8 cellular contexts compared by ENCODE assay signal in genomic region chr9:121498150-121498486, GRCh38. TPM values are rescaled to one million over a fixed set of nuclear protein-coding genes. Genes with fewer than 3 reads are reported as not detected.
DNase-seq lines count a peak whose midpoint lies in the region; ATAC-seq, FAIRE-seq and TF ChIP-seq lines count a peak whose summit lies in the region.

No MANE protein-coding gene starts in this region.

- no peaks in the 10 kb centered on the region for H3K27me3 ChIP-seq in bronchial epithelial cell (ENCODE audit: control insufficient read depth, insufficient read depth, low read length)

- TF ChIP-seq CTCF in GM12875 (IDR thresholded peaks at IDR 0.05; ENCODE audit: borderline replicate concordance, insufficient read depth, low read depth, low read length) (peak; percentile 69), bronchial epithelial cell (IDR thresholded peaks at IDR 0.05; ENCODE audit: insufficient read depth, low read length, severe bottlenecking) (peak; percentile 72)

- ATAC-seq in HG02870 (IDR thresholded peaks at IDR 0.05; ENCODE audit: unreplicated experiment) (peak; percentile 73), SK-N-SH treated with all-trans-retinoic acid at 6 μM for 48 hours (peak; percentile 85)

- FAIRE-seq in bronchial epithelial cell (lab: Jason Lieb, UNC) = no peak

- H3K36me3 ChIP-seq in bronchial epithelial cell (ENCODE audit: control insufficient read depth, insufficient read depth, low read length) = no peaks in the 10 kb centered on the region

- no peak overlapping the region for H3K4me3 ChIP-seq in GM12875 (ENCODE audit: low read depth, low read length)
- no peak overlapping the region for H3K4me3 ChIP-seq in bronchial epithelial cell (ENCODE audit: low read depth, low read length)

- DNase-seq in 8988T = peak; percentile 86
- DNase-seq in NCI-H1417 (lab: John Stamatoyannopoulos, UW) = peak; percentile 73 to 89 (median 76)
- peak; percentile 76 for DNase-seq in bronchial epithelial cell (ENCODE audit: low read depth)
- peak; percentile 79 for DNase-seq in iris pigment epithelial cell (ENCODE audit: low read depth)
- peak; percentile 46 for DNase-seq in stimulated activated CD4-positive, alpha-beta T cell treated with anti-CD3 and anti-CD28 coated beads, Interleukin-1b, Interleukin-23, amount 100 ng/mL, for 48 hours

TF ChIP-seq in SK-N-SH treated with all-trans-retinoic acid at 6 μM for 48 hours, 23 proteins besides CTCF, POLR2A, EP300 and RAD21:
- TF ChIP-seq CSRNP3 (CRISPR knock-in tag; IDR thresholded peaks at IDR 0.05) (no peak), ZNF565 (CRISPR knock-in tag; conservative IDR thresholded peaks at IDR 0.05; ENCODE audit: low read depth) (no peak), ZNF70 (CRISPR knock-in tag; IDR thresholded peaks at IDR 0.05) (no peak), CSDC2 (CRISPR knock-in tag; IDR thresholded peaks at IDR 0.05) (no peak), CREB5 (CRISPR knock-in tag; IDR thresholded peaks at IDR 0.05; ENCODE audit: low read depth) (no peak), TOX (CRISPR knock-in tag; IDR thresholded peaks at IDR 0.05; ENCODE audit: borderline replicate concordance) (no peak), TSHZ2 (CRISPR knock-in tag; IDR thresholded peaks at IDR 0.05) (no peak)
TF ChIP-seq in SK-N-SH treated with all-trans-retinoic acid at 6 μM for 48 hours: peak in this region for 0.

RNA-seq across cellular contexts. Expression of gene GGTA1, which starts 1.5 kb away (rescaled TPM):
- 0.13 TPM in 1 of 2 replicates, not detected in the other for total RNA-seq in bronchial epithelial cell
